ENCODE assay signal across 18 cellular contexts in the genomic region with DNA sequence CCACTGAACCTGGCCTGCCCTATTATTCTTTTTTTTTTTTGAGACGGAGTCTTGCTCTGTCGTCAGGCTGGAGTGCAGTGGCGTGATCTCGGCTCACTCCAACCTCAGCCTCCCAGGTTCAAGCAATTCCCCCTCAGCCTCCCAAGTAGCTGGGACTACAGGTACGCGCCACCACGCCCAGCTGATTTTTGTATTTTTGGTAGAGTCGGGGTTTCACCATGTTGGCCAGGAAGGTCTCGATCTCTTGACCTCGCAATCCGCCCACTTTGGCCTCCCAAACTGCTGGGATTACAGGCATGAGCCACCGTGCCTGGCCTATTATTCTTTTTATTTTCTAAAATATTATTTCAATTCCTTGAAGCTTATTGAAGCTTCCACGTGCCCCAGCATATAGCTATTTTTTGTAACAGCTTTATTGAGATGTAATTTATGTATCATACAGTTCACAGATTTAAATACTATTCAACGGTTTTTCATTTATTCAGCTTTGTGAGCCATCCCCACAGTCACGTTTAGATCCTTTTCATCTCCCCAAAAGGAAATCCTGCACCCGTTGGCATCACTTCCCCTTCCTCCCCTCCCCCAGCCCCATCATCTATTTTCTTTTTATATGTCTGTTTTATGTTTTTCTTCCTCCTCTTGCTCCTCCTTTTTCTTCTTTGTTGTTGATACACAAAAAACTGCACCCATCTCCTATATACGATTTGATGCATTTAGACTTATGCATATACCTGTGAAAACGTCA. TPM values are rescaled to one million over a fixed set of nuclear protein-coding genes. Genes with fewer than 3 reads are reported as not detected.
"Had no signal": no experiment of that assay in that cellular context is flagged by ENCODE, and none has a peak within 500 bp of the region (broad histone marks: within the 10 kb centered on the region; RNA-seq: fewer than 3 reads in every experiment).

No MANE protein-coding gene starts in this region.

- H3K4me3 Mint-ChIP-seq: activated CD4-positive, alpha-beta T cell treated with anti-CD3 and anti-CD28 coated beads for 36 hours; activated naive CD8-positive, alpha-beta T cell; activated T-helper 1 cell treated with anti-CD3 and anti-CD28 coated beads, Interleukin-12 subunit alpha, Interleukin-12 subunit beta, Interleukin-2, Interleukin-4 antibody, amounts not matched to agents 30 ng/mL and 10 ng/mL and 1 ng/mL, durations not matched to agents 14 hours and 24 hours and 36 hours; mesothelial cell of epicardium; nephron; WTC11 had no signal

- ATAC-seq: activated CD4-positive, alpha-beta T cell treated with anti-CD3 and anti-CD28 coated beads for 36 hours; WTC11 had no signal

- H3K27me3 Mint-ChIP-seq: activated naive CD8-positive, alpha-beta T cell had no signal

- H3K27me3 ChIP-seq: thyroid gland had no signal

- H3K27ac ChIP-seq: thyroid gland had no signal

- DNase-seq: activated CD4-positive, alpha-beta T cell treated with anti-CD3 and anti-CD28 coated beads for 36 hours; activated CD4-positive, alpha-beta T cell treated with anti-CD3 and anti-CD28 coated beads, Interleukin-2, amount 50 U/mL, for 48 hours; activated gamma-delta T cell treated with Interleukin-2 at 50 U/mL for 16 hours; activated T-cell treated with anti-CD3 and anti-CD28 coated beads for 4 hours; amygdala; central memory CD4-positive, alpha-beta T cell; nucleus accumbens; retina; stimulated activated CD8-positive, alpha-beta memory T cell treated with anti-CD3 and anti-CD28 coated beads, Interleukin-4, amount 100 ng/mL, for 48 hours; stimulated activated naive CD4-positive, alpha-beta T cell treated with Interleukin-2 at 50 U/mL for 16 hours; T-helper 2 cell had no signal

- H3K4me3 ChIP-seq: lung, thyroid gland had no signal

- H3K27ac Mint-ChIP-seq: activated CD4-positive, alpha-beta T cell treated with anti-CD3 and anti-CD28 coated beads for 36 hours; activated naive CD8-positive, alpha-beta T cell; activated T-helper 1 cell treated with anti-CD3 and anti-CD28 coated beads, Interleukin-12 subunit alpha, Interleukin-12 subunit beta, Interleukin-2, Interleukin-4 antibody, amounts not matched to agents 30 ng/mL and 10 ng/mL and 1 ng/mL, durations not matched to agents 14 hours and 24 hours and 36 hours; WTC11 had no signal

- H3K9me3 ChIP-seq: thyroid gland had no signal

- H3K36me3 ChIP-seq: thyroid gland had no signal

RNA-seq across cellular contexts. Expression of a gene that starts 13.5 kb away (rescaled TPM):
- total RNA-seq: activated CD4-positive, alpha-beta T cell treated with anti-CD3 and anti-CD28 coated beads for 36 hours; activated T-helper 1 cell treated with anti-CD3 and anti-CD28 coated beads, Interleukin-12 subunit alpha, Interleukin-12 subunit beta, Interleukin-2, Interleukin-4 antibody, amounts not matched to agents 30 ng/mL and 10 ng/mL and 1 ng/mL, durations not matched to agents 14 hours and 24 hours and 36 hours had no signal
